In the genomic region with DNA sequence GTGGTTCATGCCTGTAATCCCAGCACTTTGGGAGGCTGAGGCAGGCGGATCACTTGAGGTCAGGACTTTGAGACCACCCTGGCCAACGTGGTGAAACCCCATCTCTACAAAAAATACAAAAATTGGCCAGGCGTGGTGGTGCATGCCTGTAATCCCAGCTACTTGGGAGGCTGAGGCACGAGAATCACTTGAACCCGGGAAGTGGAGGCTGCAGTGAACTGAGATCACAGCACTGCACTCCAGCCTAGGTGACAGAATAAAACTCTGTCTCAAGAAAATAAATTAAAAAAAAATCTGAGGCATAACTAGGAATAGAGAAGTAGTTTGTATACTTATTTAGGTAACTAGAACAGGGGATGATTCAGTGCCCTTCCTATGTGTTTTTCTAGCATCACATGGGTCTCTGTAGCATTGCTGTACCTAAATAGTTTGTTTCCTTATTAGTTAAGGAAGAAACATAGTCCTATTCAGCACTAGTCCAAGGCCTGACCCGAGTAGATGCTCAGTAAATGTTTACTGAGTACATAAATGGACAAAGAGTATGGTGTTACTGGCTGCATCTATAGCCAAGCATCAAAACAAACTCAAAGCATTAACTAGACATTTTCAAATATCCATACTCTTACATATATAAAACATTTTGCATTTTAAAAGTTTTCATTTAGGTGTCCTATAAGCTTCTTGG, we compare ENCODE assay signal across 1 cellular context.
A peak's percentile ranks its signal among the peaks of the same experiment; 100 is the strongest.
TF ChIP-seq lines count a peak whose summit lies in the region.

No MANE protein-coding gene starts in this region.

TF ChIP-seq in HepG2, 621 proteins besides CTCF, POLR2A, EP300 and RAD21 (continued from another document):
- TF ChIP-seq HMG20A (CRISPR knock-in tag; IDR thresholded peaks at IDR 0.05; ENCODE audit: borderline replicate concordance) (peak; percentile 22; the same call in 1 of the 2 replicates), ELF3 (CRISPR knock-in tag; IDR thresholded peaks at IDR 0.05) (peak; percentile 67; the same call in 1 of the 2 replicates)
TF ChIP-seq in HepG2: peak in this region for 17.
